In the genomic region with DNA sequence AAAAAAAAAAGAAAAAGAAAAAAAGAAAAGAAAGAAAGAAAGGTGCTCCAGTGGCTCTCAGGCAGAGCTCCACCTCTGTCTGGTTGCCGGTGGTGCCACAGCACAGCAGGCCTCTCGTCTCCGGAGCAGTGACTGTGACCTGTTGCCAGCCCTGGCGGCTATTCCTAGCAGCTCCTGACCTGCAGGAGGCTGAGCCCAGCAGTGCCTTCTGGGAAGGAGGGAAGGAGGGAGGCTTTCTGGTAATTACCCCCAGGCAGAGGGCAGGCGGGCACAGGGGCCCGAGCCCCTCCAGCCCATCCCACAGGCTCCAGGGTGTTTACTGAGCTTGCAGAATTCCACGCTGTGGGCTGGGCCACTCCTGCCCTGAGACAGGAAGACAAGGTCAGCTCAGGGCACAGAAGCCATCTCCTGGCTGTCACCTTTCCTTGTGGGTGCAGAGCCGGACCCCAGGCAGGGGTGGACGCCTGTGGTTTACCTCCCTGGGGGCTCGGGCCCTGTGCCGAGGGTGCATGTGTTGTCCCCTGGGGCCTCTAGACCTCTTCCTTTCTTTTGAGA, we compare ENCODE assay signal across 8 cellular contexts.
A peak's percentile ranks its signal among the peaks of the same experiment; 100 is the strongest.
DNase-seq lines count a peak whose midpoint lies in the region; ATAC-seq and TF ChIP-seq lines count a peak whose summit lies in the region.

No MANE protein-coding gene starts in this region.

- H3K4me1 Mint-ChIP-seq in WTC11 = peaks cover 18% of the 10 kb centered on the region

- TF ChIP-seq CTCF in WTC11 (IDR thresholded peaks at IDR 0.05) (no peak), upper lobe of right lung (IDR thresholded peaks at IDR 0.05) (no peak)

- peak overlapping the region; percentile 58 for H3K27ac ChIP-seq in upper lobe of right lung

- no peaks in the 10 kb centered on the region for H3K27me3 ChIP-seq in upper lobe of right lung

- H3K4me1 ChIP-seq in upper lobe of right lung = peaks cover 44% of the 10 kb centered on the region

- POLR2A ChIA-PET in WTC11 (lab: Charles Lee) = interaction anchor here (0.5 to 0.6 kb wide), 2 partner anchors 87 to 573 kb away, joined by 3 to 4 read pairs; no protein-coding TSS in a partner anchor

- H3K4me3 ChIP-seq in upper lobe of right lung = no peak overlapping the region

- peak in 2 of 3 experiments; percentile 24 to 54 for DNase-seq in NCI-H1417 (lab: John Stamatoyannopoulos, UW)
- DNase-seq in NCI-H1417 treated with DMSO at 0.1 percent for 48 hours (lab: John Stamatoyannopoulos, UW) = no peak
- peak; percentile 66 for DNase-seq in WTC11 (ENCODE audit: low spot score)
- peak; percentile 66 for DNase-seq in kidney tubule cell (ENCODE audit: low spot score)
- peak; percentile 86 for DNase-seq in upper lobe of right lung
- no peak for DNase-seq in putamen (ENCODE audit: low spot score)

- peaks cover 4% of the 10 kb centered on the region; the same call in 1 of the 2 replicates for H3K36me3 Mint-ChIP-seq in WTC11

- no peaks in the 10 kb centered on the region for H3K36me3 ChIP-seq in upper lobe of right lung

- CTCF ChIA-PET in WTC11 (lab: Charles Lee) = interaction anchor here (0.6 to 2.8 kb wide), 17 partner anchors 10 to 480 kb away, joined by 3 to 38 read pairs (median 3); no protein-coding TSS in a partner anchor

- H3K4me3 Mint-ChIP-seq in WTC11 = no peak overlapping the region

- H3K27me3 Mint-ChIP-seq in WTC11 (ENCODE audit: low read depth) = no peaks in the 10 kb centered on the region

- ATAC-seq in WTC11 (peak; percentile 94), upper lobe of right lung (peak; percentile 67), HG03520 (IDR thresholded peaks at IDR 0.05; ENCODE audit: unreplicated experiment) (no peak), GM21367 (IDR thresholded peaks at IDR 0.05; ENCODE audit: unreplicated experiment) (no peak)

- H3K9me3 Mint-ChIP-seq in WTC11 = peaks cover 20% of the 10 kb centered on the region

- intact Hi-C loops in upper lobe of right lung (cut with DNase I) = no loop called here

- no peak overlapping the region for H3K27ac Mint-ChIP-seq in WTC11

- no peaks in the 10 kb centered on the region for H3K9me3 ChIP-seq in upper lobe of right lung

TF ChIP-seq in WTC11, 78 proteins besides CTCF, POLR2A, EP300 and RAD21:
- TF ChIP-seq ZNF317 (CRISPR knock-in tag; IDR thresholded peaks at IDR 0.05; ENCODE audit: borderline replicate concordance, low read depth) (no peak), ZBTB21 (CRISPR knock-in tag; IDR thresholded peaks at IDR 0.05; ENCODE audit: borderline replicate concordance) (no peak), NFE2L1 (CRISPR knock-in tag; IDR thresholded peaks at IDR 0.05) (no peak), NR3C1 (CRISPR knock-in tag; conservative IDR thresholded peaks at IDR 0.05; ENCODE audit: low read depth) (no peak), MYBL2 (CRISPR knock-in tag; IDR thresholded peaks at IDR 0.05) (no peak), SMAD3 (CRISPR knock-in tag; IDR thresholded peaks at IDR 0.05; ENCODE audit: borderline replicate concordance) (no peak), GRHL2 (CRISPR knock-in tag; IDR thresholded peaks at IDR 0.05; ENCODE audit: insufficient replicate concordance, severe bottlenecking) (no peak), CREB1 (CRISPR knock-in tag; IDR thresholded peaks at IDR 0.05) (no peak), ZNF671 (CRISPR knock-in tag; IDR thresholded peaks at IDR 0.05) (no peak), ZNF138 (CRISPR knock-in tag; conservative IDR thresholded peaks at IDR 0.05) (no peak), FOXK1 (CRISPR knock-in tag; IDR thresholded peaks at IDR 0.05) (no peak), ELF4 (CRISPR knock-in tag; IDR thresholded peaks at IDR 0.05; ENCODE audit: low read depth) (no peak), RORB (CRISPR knock-in tag; IDR thresholded peaks at IDR 0.05) (no peak), GTF2I (CRISPR knock-in tag; conservative IDR thresholded peaks at IDR 0.05) (no peak), ESRRA (CRISPR knock-in tag; IDR thresholded peaks at IDR 0.05; ENCODE audit: borderline replicate concordance) (no peak)
- TF ChIP-seq, protein P1, sequence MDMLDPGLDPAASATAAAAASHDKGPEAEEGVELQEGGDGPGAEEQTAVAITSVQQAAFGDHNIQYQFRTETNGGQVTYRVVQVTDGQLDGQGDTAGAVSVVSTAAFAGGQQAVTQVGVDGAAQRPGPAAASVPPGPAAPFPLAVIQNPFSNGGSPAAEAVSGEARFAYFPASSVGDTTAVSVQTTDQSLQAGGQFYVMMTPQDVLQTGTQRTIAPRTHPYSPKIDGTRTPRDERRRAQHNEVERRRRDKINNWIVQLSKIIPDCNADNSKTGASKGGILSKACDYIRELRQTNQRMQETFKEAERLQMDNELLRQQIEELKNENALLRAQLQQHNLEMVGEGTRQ (CRISPR knock-in tag; IDR thresholded peaks at IDR 0.05) = no peak
- TF ChIP-seq, protein P2, sequence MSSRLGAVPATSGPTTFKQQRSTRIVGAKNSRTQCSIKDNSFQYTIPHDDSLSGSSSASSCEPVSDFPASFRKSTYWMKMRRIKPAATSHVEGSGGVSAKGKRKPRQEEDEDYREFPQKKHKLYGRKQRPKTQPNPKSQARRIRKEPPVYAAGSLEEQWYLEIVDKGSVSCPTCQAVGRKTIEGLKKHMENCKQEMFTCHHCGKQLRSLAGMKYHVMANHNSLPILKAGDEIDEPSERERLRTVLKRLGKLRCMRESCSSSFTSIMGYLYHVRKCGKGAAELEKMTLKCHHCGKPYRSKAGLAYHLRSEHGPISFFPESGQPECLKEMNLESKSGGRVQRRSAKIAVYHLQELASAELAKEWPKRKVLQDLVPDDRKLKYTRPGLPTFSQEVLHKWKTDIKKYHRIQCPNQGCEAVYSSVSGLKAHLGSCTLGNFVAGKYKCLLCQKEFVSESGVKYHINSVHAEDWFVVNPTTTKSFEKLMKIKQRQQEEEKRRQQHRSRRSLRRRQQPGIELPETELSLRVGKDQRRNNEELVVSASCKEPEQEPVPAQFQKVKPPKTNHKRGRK (CRISPR knock-in tag; IDR thresholded peaks at IDR 0.05; ENCODE audit: borderline replicate concordance) = no peak

Comparison
In these comparisons a context has a peak if more than half of its experiments do, and no peak if none do; other contexts are left out.
1. DNase-seq: peak in NCI-H1417 (2 of 3), WTC11 (single experiment), kidney tubule cell (single experiment) and upper lobe of right lung (single experiment); none in NCI-H1417 treated with DMSO at 0.1 percent for 48 hours (single experiment) and putamen (single experiment).
2. ATAC-seq: peak in WTC11 (single experiment) and upper lobe of right lung (single experiment); none in HG03520 (single experiment) and GM21367 (single experiment).